In genomic region chr3:178510496-178510895, GRCh38 we compare ENCODE assay signal across 21 cellular contexts. TPM values are rescaled to one million over a fixed set of nuclear protein-coding genes. Genes with fewer than 3 reads are reported as not detected.
DNase-seq lines count a peak whose midpoint lies in the region; ATAC-seq, FAIRE-seq and TF ChIP-seq lines count a peak whose summit lies in the region.
"Had no signal": no experiment of that assay in that cellular context is flagged by ENCODE, and none has a peak within 500 bp of the region (broad histone marks: within the 10 kb centered on the region; RNA-seq: fewer than 3 reads in every experiment).

No MANE protein-coding gene starts in this region.

- TF ChIP-seq CTCF in A549 (IDR thresholded peaks at IDR 0.05) (no peak), IMR-90 (conservative IDR thresholded peaks at IDR 0.05; ENCODE audit: low read depth, low read length) (no peak), SU-DHL-6 (IDR thresholded peaks at IDR 0.05; ENCODE audit: insufficient read depth, low read length, poor library complexity, severe bottlenecking) (no peak), GM13976 (IDR thresholded peaks at IDR 0.05; ENCODE audit: borderline replicate concordance, control extremely low read depth, extremely low read depth, insufficient read depth, missing control alignments) (no peak)

- no peaks in the 10 kb centered on the region for H3K79me1 ChIP-seq in IMR-90 (ENCODE audit: low read depth in 1 of 2, low read length in 2 of 2)

- H3K14ac ChIP-seq in IMR-90 (replicated peaks; ENCODE audit: low read depth, low read length) = no peak overlapping the region

- CTCF ChIA-PET in A549 (lab: Yijun Ruan, JAX) = no interaction called here
- CTCF ChIA-PET in IMR-90 (lab: Yijun Ruan, JAX) = no interaction called here

- H4K91ac ChIP-seq in IMR-90 (ENCODE audit: insufficient read depth, low read depth, low read length) = no peak overlapping the region

- H2BK5ac ChIP-seq in IMR-90 (ENCODE audit: low read depth, low read length, poor library complexity, severe bottlenecking) = no peak overlapping the region

- H3K4ac ChIP-seq in IMR-90 (ENCODE audit: low read depth, low read length) = no peak overlapping the region

- intact Hi-C loops in IMR-90 (cut with micrococcal nuclease) = no loop called here

- no peaks in the 10 kb centered on the region for H3K27me3 ChIP-seq in IMR-90 (ENCODE audit: control insufficient read depth, insufficient read depth, low read length)
- H3K27me3 ChIP-seq in SU-DHL-6 (ENCODE audit: low read length) = no peaks in the 10 kb centered on the region

- ATAC-seq in A549 (no peak), IMR-90 (ENCODE audit: low read depth) (no peak), HG03175 (IDR thresholded peaks at IDR 0.05; ENCODE audit: unreplicated experiment) (no peak)
- ATAC-seq: CD8-positive, alpha-beta T cell had no signal

- TF ChIP-seq RAD21 in A549 (conservative IDR thresholded peaks at IDR 0.05 in 1 of 2, IDR thresholded peaks at IDR 0.05 in 1 of 2) = no peak
- no peak for TF ChIP-seq RAD21 in IMR-90 (IDR thresholded peaks at IDR 0.05; ENCODE audit: low read length)

- H2AFZ ChIP-seq in IMR-90 (replicated peaks; ENCODE audit: low read length, poor library complexity) (no peak overlapping the region), SU-DHL-6 (ENCODE audit: low read depth, low read length, severe bottlenecking) (peak overlapping the region; percentile 35)
- H2AFZ ChIP-seq: GM23248 had no signal

- H4K8ac ChIP-seq in IMR-90 (ENCODE audit: low read depth in 2 of 2, low read length in 2 of 2) = no peak overlapping the region

- H2BK20ac ChIP-seq in IMR-90 (ENCODE audit: low read depth, low read length) = no peak overlapping the region

- H3K18ac ChIP-seq in IMR-90 (ENCODE audit: low read depth, low read length) = no peak overlapping the region

- peaks cover 33% of the 10 kb centered on the region for H3F3A ChIP-seq in SU-DHL-6 (ENCODE audit: insufficient read depth)

- H3K4me2 ChIP-seq in A549 (no peak overlapping the region), IMR-90 (ENCODE audit: low read depth, low read length) (no peak overlapping the region), SU-DHL-6 (ENCODE audit: low read depth, low read length, poor library complexity, severe bottlenecking) (no peak overlapping the region)

- H3K9me1 ChIP-seq in IMR-90 (ENCODE audit: insufficient read depth, low read length) = no peaks in the 10 kb centered on the region

- no peaks in the 10 kb centered on the region for H3K9me2 ChIP-seq in SU-DHL-6 (replicated peaks; ENCODE audit: insufficient read depth, low read length)

- POLR2A ChIA-PET in A549 (lab: Yijun Ruan, JAX) (no interaction called here), IMR-90 (lab: Charles Lee; ENCODE audit: unreplicated experiment) (no interaction called here)

- H4K5ac ChIP-seq in IMR-90 (ENCODE audit: low read depth, low read length) = no peak overlapping the region

- H2AK9ac ChIP-seq in IMR-90 (replicated peaks; ENCODE audit: low read depth, low read length, poor library complexity) = no peak overlapping the region

- H2AK5ac ChIP-seq in IMR-90 (ENCODE audit: low read depth, low read length) = no peak overlapping the region

- H3K9ac ChIP-seq in IMR-90 (ENCODE audit: low read depth, low read length) = no peak overlapping the region
- no peak overlapping the region for H3K9ac ChIP-seq in SU-DHL-6 (ENCODE audit: low read length)
- H3K9ac ChIP-seq: GM23248 had no signal

- in situ Hi-C loops in IMR-90 (cut with MboI; ENCODE audit: low sequenced_read_pairs) (no loop called here), GM13976 (cut with MboI; ENCODE audit: low sequenced_read_pairs, unreplicated experiment) (no loop called here)

- no peak overlapping the region for H3K23ac ChIP-seq in IMR-90 (ENCODE audit: low read depth, low read length)

- dilution Hi-C loops in IMR-90 (cut with HindIII; ENCODE audit: low sequenced_read_pairs, unreplicated experiment) = no loop called here

- no peak overlapping the region for H3K27ac ChIP-seq in A549
- no peak overlapping the region for H3K27ac ChIP-seq in IMR-90 (ENCODE audit: insufficient read depth, low read length)
- H3K27ac ChIP-seq in SU-DHL-6 (ENCODE audit: low read depth, low read length) = peak overlapping the region; percentile 96; the same call in 1 of the 2 replicates
- H3K27ac ChIP-seq: GM23248 had no signal

- H3K79me2 ChIP-seq in SU-DHL-6 (ENCODE audit: insufficient read depth, low read length) = no peaks in the 10 kb centered on the region

- H3K56ac ChIP-seq in IMR-90 (ENCODE audit: extremely low read depth, insufficient read depth, low read length) = no peak overlapping the region

- DNase-seq in A549 (ENCODE audit: low read depth in 1 of 2, low spot score in 1 of 2) (no peak), IMR-90 (no peak), RKO (ENCODE audit: low spot score) (no peak), GM13976 (ENCODE audit: low spot score) (no peak)
- DNase-seq: 8988T; C1 segment of cervical spinal cord; Caco-2; CD4-positive, CD25-positive, alpha-beta regulatory T cell; CD8-positive, alpha-beta T cell; DMS153; DND-41; GM23248; H7; HCEC 1CT had no signal

- TF ChIP-seq POLR2A in A549 (IDR thresholded peaks at IDR 0.05; ENCODE audit: low read length) (no peak), IMR-90 (IDR thresholded peaks at IDR 0.05; ENCODE audit: low read depth, low read length) (no peak)

- no peaks in the 10 kb centered on the region for H3K9me3 ChIP-seq in A549
- no peaks in the 10 kb centered on the region for H3K9me3 ChIP-seq in IMR-90 (ENCODE audit: control insufficient read depth, insufficient read depth, low read length)
- H3K9me3 ChIP-seq in SU-DHL-6 (ENCODE audit: insufficient read depth, low read length) = no peaks in the 10 kb centered on the region
- H3K9me3 ChIP-seq: Caco-2 had no signal

- H3K4me1 ChIP-seq in A549 = no peaks in the 10 kb centered on the region
- H3K4me1 ChIP-seq in IMR-90 (ENCODE audit: control insufficient read depth, insufficient read depth, low read length) = no peaks in the 10 kb centered on the region; the same call in 1 of the 2 replicates

- H3K4me3 ChIP-seq in A549 (no peak overlapping the region), IMR-90 (ENCODE audit: insufficient read depth, low read depth, low read length) (no peak overlapping the region), SU-DHL-6 (ENCODE audit: insufficient read depth, low read length, poor library complexity, severe bottlenecking) (no peak overlapping the region)
- H3K4me3 ChIP-seq: GM23248 had no signal

- no peaks in the 10 kb centered on the region for H4K20me1 ChIP-seq in IMR-90 (ENCODE audit: insufficient read depth, low read length)
- no peaks in the 10 kb centered on the region for H4K20me1 ChIP-seq in SU-DHL-6 (ENCODE audit: low read depth, low read length)

- FAIRE-seq in A549 (lab: Jason Lieb, UNC) = no peak
- FAIRE-seq: G401.6, GM19239, H1 had no signal

- H3K36me3 ChIP-seq in IMR-90 (ENCODE audit: control insufficient read depth, insufficient read depth, low read length) (no peaks in the 10 kb centered on the region), SU-DHL-6 (ENCODE audit: low read length) (no peaks in the 10 kb centered on the region)

- BruUV-seq in IMR-90 (replicated peaks; lab: Mats Ljungman, UMichigan) = no TSS peak

- H2BK15ac ChIP-seq in IMR-90 (ENCODE audit: low read depth, low read length) = no peak overlapping the region

- no peak for TF ChIP-seq EP300 in A549 (IDR thresholded peaks at IDR 0.05)

- H2BK120ac ChIP-seq in IMR-90 (ENCODE audit: low read depth, low read length) = no peak overlapping the region

TF ChIP-seq in A549, 52 proteins besides CTCF, POLR2A, EP300 and RAD21:
- TF ChIP-seq MAFK (IDR thresholded peaks at IDR 0.05; ENCODE audit: partially characterized antibody) (peak; percentile 26), NPAS2 (CRISPR knock-in tag; IDR thresholded peaks at IDR 0.05; ENCODE audit: borderline replicate concordance) (no peak)

TF ChIP-seq in IMR-90, 13 proteins besides CTCF, POLR2A, EP300 and RAD21:
- TF ChIP-seq NFE2L2 (IDR thresholded peaks at IDR 0.05; ENCODE audit: low read depth, low read length) (no peak), MAFK (IDR thresholded peaks at IDR 0.05; ENCODE audit: low read depth, low read length) (0 out of 2 replicates have a peak, but pooled peaks have one; percentile 24)
TF ChIP-seq in IMR-90: peak in this region for 1.

RNA-seq across cellular contexts. Expression of gene KCNMB2, which starts 25.7 kb away (rescaled TPM):
- polyA plus RNA-seq in A549 (2011; rRNA removed) (not detected in 2 replicates), A549 (2017; fragmentation: RNase III; extraction: RNeasy Plus Mini Kit Qiagen cat#74134 plus additional on column Dnase treatment) (not detected in 3 replicates), IMR-90 (2012; rRNA removed) (not detected in 2 replicates)
- polyA plus RNA-seq in A549 (2012; cell fraction: cytosol; rRNA removed) = not detected in 2 replicates
- polyA plus RNA-seq in A549 (2012; cell fraction: nucleus; rRNA removed) = not detected in 2 replicates
- not detected in 2 replicates for polyA minus RNA-seq in A549 (2011; rRNA and poly(A)+ RNA removed)
- not detected in 2 replicates for total RNA-seq in IMR-90 (2012; rRNA removed)
- polyA plus RNA-seq in IMR-90 (2012; cell fraction: cytosol; rRNA removed) = not detected in 2 replicates
- not detected in 2 replicates for polyA plus RNA-seq in IMR-90 (2012; cell fraction: nucleus; rRNA removed; ENCODE audit: low replicate concordance)
- total RNA-seq: A673; Caco-2; CD4-positive, CD25-positive, alpha-beta regulatory T cell; CD8-positive, alpha-beta T cell; GM23248; H1; H7 had no signal
- polyA plus RNA-seq: BJ; CD4-positive, CD25-positive, alpha-beta regulatory T cell; GM23248; H1 had no signal
